In the genomic region with DNA sequence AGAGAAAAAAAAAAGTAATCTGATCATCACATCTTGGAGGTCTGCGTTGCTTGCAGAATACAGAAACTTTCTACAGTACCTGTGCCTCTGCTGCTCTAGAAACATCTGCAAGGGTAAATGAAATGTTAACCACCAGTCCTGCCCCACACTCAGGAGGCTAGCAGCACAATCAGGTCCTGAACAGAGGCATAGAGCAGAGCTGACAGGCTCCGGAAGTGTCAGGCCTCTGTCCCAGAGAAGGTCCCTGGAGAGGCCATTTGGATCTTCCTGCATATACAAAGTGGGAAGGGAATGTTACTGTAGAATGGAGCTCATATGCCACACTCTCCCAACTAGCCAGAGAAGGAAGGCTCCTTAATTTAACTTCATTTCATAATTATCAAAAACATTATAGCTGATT, we compare ENCODE assay signal across 1 cellular context.
TF ChIP-seq lines count a peak whose summit lies in the region.

No MANE protein-coding gene starts in this region.

TF ChIP-seq in SK-N-SH treated with all-trans-retinoic acid at 6 μM for 48 hours, 23 proteins besides CTCF, POLR2A, EP300 and RAD21 (continued from another document):
- TF ChIP-seq, protein P1, sequence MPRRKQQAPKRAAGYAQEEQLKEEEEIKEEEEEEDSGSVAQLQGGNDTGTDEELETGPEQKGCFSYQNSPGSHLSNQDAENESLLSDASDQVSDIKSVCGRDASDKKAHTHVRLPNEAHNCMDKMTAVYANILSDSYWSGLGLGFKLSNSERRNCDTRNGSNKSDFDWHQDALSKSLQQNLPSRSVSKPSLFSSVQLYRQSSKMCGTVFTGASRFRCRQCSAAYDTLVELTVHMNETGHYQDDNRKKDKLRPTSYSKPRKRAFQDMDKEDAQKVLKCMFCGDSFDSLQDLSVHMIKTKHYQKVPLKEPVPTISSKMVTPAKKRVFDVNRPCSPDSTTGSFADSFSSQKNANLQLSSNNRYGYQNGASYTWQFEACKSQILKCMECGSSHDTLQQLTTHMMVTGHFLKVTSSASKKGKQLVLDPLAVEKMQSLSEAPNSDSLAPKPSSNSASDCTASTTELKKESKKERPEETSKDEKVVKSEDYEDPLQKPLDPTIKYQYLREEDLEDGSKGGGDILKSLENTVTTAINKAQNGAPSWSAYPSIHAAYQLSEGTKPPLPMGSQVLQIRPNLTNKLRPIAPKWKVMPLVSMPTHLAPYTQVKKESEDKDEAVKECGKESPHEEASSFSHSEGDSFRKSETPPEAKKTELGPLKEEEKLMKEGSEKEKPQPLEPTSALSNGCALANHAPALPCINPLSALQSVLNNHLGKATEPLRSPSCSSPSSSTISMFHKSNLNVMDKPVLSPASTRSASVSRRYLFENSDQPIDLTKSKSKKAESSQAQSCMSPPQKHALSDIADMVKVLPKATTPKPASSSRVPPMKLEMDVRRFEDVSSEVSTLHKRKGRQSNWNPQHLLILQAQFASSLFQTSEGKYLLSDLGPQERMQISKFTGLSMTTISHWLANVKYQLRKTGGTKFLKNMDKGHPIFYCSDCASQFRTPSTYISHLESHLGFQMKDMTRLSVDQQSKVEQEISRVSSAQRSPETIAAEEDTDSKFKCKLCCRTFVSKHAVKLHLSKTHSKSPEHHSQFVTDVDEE (CRISPR knock-in tag; IDR thresholded peaks at IDR 0.05): no peak
- TF ChIP-seq TCF4 (CRISPR knock-in tag; IDR thresholded peaks at IDR 0.05; ENCODE audit: borderline replicate concordance): no peak
- no peak for TF ChIP-seq ARNTL (CRISPR knock-in tag; IDR thresholded peaks at IDR 0.05; ENCODE audit: borderline replicate concordance, low read depth)
